9 cellular contexts compared by ENCODE assay signal in the genomic region with DNA sequence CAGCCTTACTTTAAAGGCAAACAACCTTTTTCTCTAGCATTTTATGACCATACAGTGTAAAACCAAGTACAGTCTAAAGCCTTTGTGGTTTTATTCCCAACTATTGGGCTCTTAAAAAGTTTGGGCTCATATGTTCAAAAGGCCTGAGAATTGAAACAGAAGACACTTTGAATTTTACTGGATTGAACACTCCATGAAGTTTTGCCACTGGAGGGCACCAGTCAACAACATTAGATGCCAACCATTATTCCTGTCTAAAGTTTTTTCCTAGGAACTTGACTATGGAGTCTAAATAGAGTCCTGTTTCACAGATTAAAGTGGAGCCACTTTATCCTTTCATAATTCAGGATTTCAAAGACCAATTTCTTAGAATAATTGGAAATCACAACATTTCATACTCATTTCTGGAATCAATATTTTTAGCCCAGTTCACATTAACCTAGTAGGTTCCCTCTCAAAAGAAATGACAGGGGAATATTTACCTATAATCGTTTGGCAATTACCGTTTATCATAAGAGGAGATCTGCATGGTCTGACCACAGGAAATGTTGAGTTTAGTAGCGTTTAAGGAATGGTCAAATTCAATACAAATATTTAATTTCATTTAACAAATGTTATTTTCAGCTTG.
A peak's percentile ranks its signal among the peaks of the same experiment; 100 is the strongest.
DNase-seq lines count a peak whose midpoint lies in the region; ATAC-seq, FAIRE-seq and TF ChIP-seq lines count a peak whose summit lies in the region.
"Had no signal": no experiment of that assay in that cellular context is flagged by ENCODE, and none has a peak within 500 bp of the region (broad histone marks: within the 10 kb centered on the region; RNA-seq: fewer than 3 reads in every experiment).

No MANE protein-coding gene starts in this region.

- TF ChIP-seq POLR2A in NB4 (IDR thresholded peaks at IDR 0.05; ENCODE audit: extremely low read depth, insufficient read length), result no peak
- no peak for TF ChIP-seq POLR2A in K562 (conservative IDR thresholded peaks at IDR 0.05)

- no peak overlapping the region for H3K27ac Mint-ChIP-seq in activated T-cell treated with anti-CD3 and anti-CD28 coated beads, Interleukin-2, amount 50 U/mL, for 24 hours

- H3K36me3 Mint-ChIP-seq in activated T-cell treated with anti-CD3 and anti-CD28 coated beads, Interleukin-2, amount 50 U/mL, for 24 hours (ENCODE audit: low read depth), result no peaks in the 10 kb centered on the region

- H3K36me3 ChIP-seq in K562 (ENCODE audit: control insufficient read depth, insufficient read depth, low read length), result no peaks in the 10 kb centered on the region
- H3K36me3 ChIP-seq: SJSA1 had no signal

- intact Hi-C loops in K562 (cut with micrococcal nuclease), result no loop called here
- intact Hi-C loops in left colon (cut with DNase I, micrococcal nuclease), result loop anchor here in 1 of 2 donors (5.0 kb wide), 1 partner anchor 1303 kb away; no protein-coding TSS in a partner anchor

- no peak overlapping the region for H3K4me2 ChIP-seq in K562 (ENCODE audit: insufficient read depth, low read length)

- no peaks in the 10 kb centered on the region for H4K20me1 ChIP-seq in K562 (replicated peaks; ENCODE audit: control insufficient read depth, insufficient read depth, low read length)

- WGBS in K562 (ENCODE audit: insufficient coverage, low coverage, missing lambda C conversion rate), result 0% methylated on average over 3 of the region's 3 CpGs

- peak; percentile 27 for TF ChIP-seq CTCF in NB4 (IDR thresholded peaks at IDR 0.05; ENCODE audit: low read depth, low read length)
- no peak for TF ChIP-seq CTCF in K562 (IDR thresholded peaks at IDR 0.05 in 2 of 3, conservative IDR thresholded peaks at IDR 0.05 in 1 of 3; ENCODE audit: insufficient read depth in 2 of 3, low read depth in 1 of 3, low read length in 3 of 3)

- H3K9me3 ChIP-seq in K562 (replicated peaks; ENCODE audit: control insufficient read depth, insufficient read depth, low read depth, low read length), result no peaks in the 10 kb centered on the region
- H3K9me3 ChIP-seq: SJSA1 had no signal

- no TSS peak for BruUV-seq in K562 (replicated peaks; lab: Mats Ljungman, UMichigan)

- H2AFZ ChIP-seq in K562 (ENCODE audit: low read depth, low read length), result no peak overlapping the region

- no peaks in the 10 kb centered on the region for H3K27me3 ChIP-seq in K562 (ENCODE audit: control insufficient read depth in 2 of 2, insufficient read depth in 2 of 2, low read length in 2 of 2)
- H3K27me3 ChIP-seq: SJSA1 had no signal

- no peaks in the 10 kb centered on the region for H3K27me3 Mint-ChIP-seq in activated T-cell treated with anti-CD3 and anti-CD28 coated beads, Interleukin-2, amount 50 U/mL, for 24 hours

- CTCF ChIA-PET in K562 (lab: Yijun Ruan, JAX; ENCODE audit: low intra/inter-chr PET ratio), result no interaction called here

- in situ Hi-C loops in K562 (cut with MboI), result no loop called here

- H3K79me2 ChIP-seq in K562 (ENCODE audit: control insufficient read depth, insufficient read depth, low read length), result no peaks in the 10 kb centered on the region

- POLR2A ChIA-PET in K562 (lab: Yijun Ruan, JAX), result no interaction called here

- no peaks in the 10 kb centered on the region for H3K4me1 ChIP-seq in K562 (replicated peaks in 1 of 2; ENCODE audit: control insufficient read depth in 2 of 2, insufficient read depth in 2 of 2, low read length in 2 of 2)
- H3K4me1 ChIP-seq: SJSA1 had no signal

- H3K9me1 ChIP-seq in K562 (ENCODE audit: control insufficient read depth, insufficient read depth, low read length), result no peaks in the 10 kb centered on the region

- ATAC-seq in K562, result no peak
- ATAC-seq in left colon, result peak; percentile 55
- no peak for ATAC-seq in HG03095 (IDR thresholded peaks at IDR 0.05; ENCODE audit: unreplicated experiment)

- H3K9me3 Mint-ChIP-seq in activated T-cell treated with anti-CD3 and anti-CD28 coated beads, Interleukin-2, amount 50 U/mL, for 24 hours, result peaks cover 12% of the 10 kb centered on the region

- H3K9ac ChIP-seq in K562 (ENCODE audit: insufficient read depth in 1 of 2, low read depth in 2 of 2, low read length in 2 of 2), result no peak overlapping the region

- peak; percentile 6 to 27; a peak in 1 of 4 replicates for TF ChIP-seq RAD21 in K562 (CRISPR knock-in tag; conservative IDR thresholded peaks at IDR 0.05 in 1 of 2, IDR thresholded peaks at IDR 0.05 in 1 of 2)

- DNase-seq in ELR (ENCODE audit: low read depth) (peak; percentile 30), NB4 (ENCODE audit: low read depth) (peak; percentile 15), K562 (ENCODE audit: extremely low read depth in 1 of 4, low spot score in 3 of 4) (peak in 2 of 4 experiments; percentile 2 to 4), left colon (peak in 1 of 2 donors; percentile 46), T-helper 9 cell (no peak)
- DNase-seq in activated CD8-positive, alpha-beta memory T cell treated with anti-CD3 and anti-CD28 coated beads, Interleukin-2, amount 50 U/mL, for 4 hours, result no peak
- no peak for DNase-seq in activated T-cell treated with anti-CD3 and anti-CD28 coated beads, Interleukin-2, amount 50 U/mL, for 24 hours

- H3K4me3 Mint-ChIP-seq in activated T-cell treated with anti-CD3 and anti-CD28 coated beads, Interleukin-2, amount 50 U/mL, for 24 hours, result no peak overlapping the region

- H3K27ac ChIP-seq in K562 (ENCODE audit: extremely low read depth, low read depth, low read length), result no peak overlapping the region
- H3K27ac ChIP-seq: SJSA1 had no signal

- no peak for TF ChIP-seq EP300 in K562 (IDR thresholded peaks at IDR 0.05; ENCODE audit: low read length)

- FAIRE-seq in K562 (lab: Jason Lieb, UNC), result no peak

- no peaks in the 10 kb centered on the region for H3K4me1 Mint-ChIP-seq in activated T-cell treated with anti-CD3 and anti-CD28 coated beads, Interleukin-2, amount 50 U/mL, for 24 hours (ENCODE audit: low read depth)

- no peak overlapping the region for H3K4me3 ChIP-seq in NB4 (ENCODE audit: low read depth, low read length)
- H3K4me3 ChIP-seq in K562, result no peak overlapping the region
- H3K4me3 ChIP-seq: SJSA1 had no signal

TF ChIP-seq in K562, 482 proteins besides CTCF, POLR2A, EP300 and RAD21 (continues in another document):
- TF ChIP-seq, protein P1, sequence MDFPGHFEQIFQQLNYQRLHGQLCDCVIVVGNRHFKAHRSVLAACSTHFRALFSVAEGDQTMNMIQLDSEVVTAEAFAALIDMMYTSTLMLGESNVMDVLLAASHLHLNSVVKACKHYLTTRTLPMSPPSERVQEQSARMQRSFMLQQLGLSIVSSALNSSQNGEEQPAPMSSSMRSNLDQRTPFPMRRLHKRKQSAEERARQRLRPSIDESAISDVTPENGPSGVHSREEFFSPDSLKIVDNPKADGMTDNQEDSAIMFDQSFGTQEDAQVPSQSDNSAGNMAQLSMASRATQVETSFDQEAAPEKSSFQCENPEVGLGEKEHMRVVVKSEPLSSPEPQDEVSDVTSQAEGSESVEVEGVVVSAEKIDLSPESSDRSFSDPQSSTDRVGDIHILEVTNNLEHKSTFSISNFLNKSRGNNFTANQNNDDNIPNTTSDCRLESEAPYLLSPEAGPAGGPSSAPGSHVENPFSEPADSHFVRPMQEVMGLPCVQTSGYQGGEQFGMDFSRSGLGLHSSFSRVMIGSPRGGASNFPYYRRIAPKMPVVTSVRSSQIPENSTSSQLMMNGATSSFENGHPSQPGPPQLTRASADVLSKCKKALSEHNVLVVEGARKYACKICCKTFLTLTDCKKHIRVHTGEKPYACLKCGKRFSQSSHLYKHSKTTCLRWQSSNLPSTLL (IDR thresholded peaks at IDR 0.05), result no peak
- TF ChIP-seq POLR2H (tag; IDR thresholded peaks at IDR 0.05; ENCODE audit: low read depth) (no peak), ZFP1 (CRISPR knock-in tag; IDR thresholded peaks at IDR 0.05) (no peak), TCF3 (CRISPR knock-in tag; IDR thresholded peaks at IDR 0.05) (no peak), ZNF133 (CRISPR knock-in tag; IDR thresholded peaks at IDR 0.05) (no peak), CBFA2T3 (IDR thresholded peaks at IDR 0.05) (no peak), PHF21A (IDR thresholded peaks at IDR 0.05; ENCODE audit: borderline replicate concordance, low read depth) (no peak), SRSF9 (IDR thresholded peaks at IDR 0.05; ENCODE audit: borderline replicate concordance, low read depth, low read length) (no peak), ZNF695 (CRISPR knock-in tag; IDR thresholded peaks at IDR 0.05) (no peak), FUS (optimal IDR thresholded peaks at IDR 0.05; ENCODE audit: low read depth, low read length) (no peak), E2F3 (CRISPR knock-in tag; IDR thresholded peaks at IDR 0.05) (no peak), POLR2G (IDR thresholded peaks at IDR 0.05; ENCODE audit: low read depth, low read length) (no peak)
- TF ChIP-seq, protein P2, sequence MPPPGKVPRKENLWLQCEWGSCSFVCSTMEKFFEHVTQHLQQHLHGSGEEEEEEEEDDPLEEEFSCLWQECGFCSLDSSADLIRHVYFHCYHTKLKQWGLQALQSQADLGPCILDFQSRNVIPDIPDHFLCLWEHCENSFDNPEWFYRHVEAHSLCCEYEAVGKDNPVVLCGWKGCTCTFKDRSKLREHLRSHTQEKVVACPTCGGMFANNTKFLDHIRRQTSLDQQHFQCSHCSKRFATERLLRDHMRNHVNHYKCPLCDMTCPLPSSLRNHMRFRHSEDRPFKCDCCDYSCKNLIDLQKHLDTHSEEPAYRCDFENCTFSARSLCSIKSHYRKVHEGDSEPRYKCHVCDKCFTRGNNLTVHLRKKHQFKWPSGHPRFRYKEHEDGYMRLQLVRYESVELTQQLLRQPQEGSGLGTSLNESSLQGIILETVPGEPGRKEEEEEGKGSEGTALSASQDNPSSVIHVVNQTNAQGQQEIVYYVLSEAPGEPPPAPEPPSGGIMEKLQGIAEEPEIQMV (tag; conservative IDR thresholded peaks at IDR 0.05; ENCODE audit: low read depth), result no peak
- TF ChIP-seq, protein P3, sequence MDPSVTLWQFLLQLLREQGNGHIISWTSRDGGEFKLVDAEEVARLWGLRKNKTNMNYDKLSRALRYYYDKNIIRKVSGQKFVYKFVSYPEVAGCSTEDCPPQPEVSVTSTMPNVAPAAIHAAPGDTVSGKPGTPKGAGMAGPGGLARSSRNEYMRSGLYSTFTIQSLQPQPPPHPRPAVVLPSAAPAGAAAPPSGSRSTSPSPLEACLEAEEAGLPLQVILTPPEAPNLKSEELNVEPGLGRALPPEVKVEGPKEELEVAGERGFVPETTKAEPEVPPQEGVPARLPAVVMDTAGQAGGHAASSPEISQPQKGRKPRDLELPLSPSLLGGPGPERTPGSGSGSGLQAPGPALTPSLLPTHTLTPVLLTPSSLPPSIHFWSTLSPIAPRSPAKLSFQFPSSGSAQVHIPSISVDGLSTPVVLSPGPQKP (CRISPR knock-in tag; IDR thresholded peaks at IDR 0.05), result no peak

Comparison
In these comparisons a context has a peak if more than half of its experiments do, and no peak if none do; other contexts are left out.
1. DNase-seq: peak in ELR (single experiment) and NB4 (single experiment); none in activated CD8-positive, alpha-beta memory T cell treated with anti-CD3 and anti-CD28 coated beads, Interleukin-2, amount 50 U/mL, for 4 hours (single experiment), activated T-cell treated with anti-CD3 and anti-CD28 coated beads, Interleukin-2, amount 50 U/mL, for 24 hours (single experiment) and T-helper 9 cell (single experiment).